9 cellular contexts compared by ENCODE assay signal in the genomic region with DNA sequence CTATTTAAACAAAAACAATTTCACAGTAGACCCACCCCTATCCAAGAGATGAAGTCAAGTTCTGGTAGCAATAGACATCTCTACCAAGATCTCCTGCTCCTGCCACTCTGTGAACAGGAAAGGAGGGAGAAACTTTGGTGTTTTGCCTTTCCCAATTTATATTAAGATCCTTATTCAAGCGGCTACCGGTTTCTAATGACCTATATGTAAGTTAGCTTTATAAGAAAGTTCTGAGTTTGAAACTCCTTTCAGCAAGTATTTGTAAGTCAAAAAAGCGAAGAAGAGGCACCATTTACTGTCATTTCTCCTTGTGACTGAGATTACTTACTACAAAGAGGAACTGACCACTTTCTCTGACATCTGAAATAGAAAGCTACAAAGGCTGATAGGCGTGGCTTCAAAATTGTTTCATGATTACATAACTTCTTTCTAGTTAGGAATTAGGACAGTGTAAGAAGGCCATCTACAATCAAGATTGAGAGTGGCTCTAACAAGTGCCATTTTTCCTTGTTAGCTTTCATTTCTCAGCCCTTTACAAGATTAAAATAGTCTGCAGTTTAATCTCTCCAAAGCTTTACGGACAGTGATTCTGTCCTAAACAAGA. TPM values are rescaled to one million over a fixed set of nuclear protein-coding genes. Genes with fewer than 3 reads are reported as not detected.
DNase-seq lines count a peak whose midpoint lies in the region; ATAC-seq and TF ChIP-seq lines count a peak whose summit lies in the region.
"Had no signal": no experiment of that assay in that cellular context is flagged by ENCODE, and none has a peak within 500 bp of the region (broad histone marks: within the 10 kb centered on the region; RNA-seq: fewer than 3 reads in every experiment).

Gene MNDA (plus strand): TSS at position 448 of the 604 bp plus-strand sequence. CDS start 10,803 bp downstream, outside the sequence.

- peak within 1 kb of the TSS; percentile 16 for H3K4me3 ChIP-seq in coronary artery
- H3K4me3 ChIP-seq in thyroid gland (replicated peaks in 1 of 3), result no peak within 1 kb of the TSS

- peak within 1 kb of the TSS; percentile 88 to 96 (median 94) for H3K27ac Mint-ChIP-seq in CD14-positive monocyte
- H3K27ac Mint-ChIP-seq in type B pancreatic cell, result no peak within 1 kb of the TSS

- no peaks in the 10 kb centered on the region for H3K4me1 ChIP-seq in thyroid gland

- H3K36me3 Mint-ChIP-seq in CD14-positive monocyte, result peaks cover 29 to 50% of the 10 kb centered on the region in 2 donors
- H3K36me3 Mint-ChIP-seq in type B pancreatic cell, result no peaks in the 10 kb centered on the region

- H3K9me3 ChIP-seq in thyroid gland, result no peaks in the 10 kb centered on the region

- no peaks in the 10 kb centered on the region for H3K27me3 ChIP-seq in thyroid gland

- DNase-seq in CD14-positive monocyte (ENCODE audit: low spot score) (no peak), coronary artery (ENCODE audit: low spot score) (no peak), SHP77 (lab: John Stamatoyannopoulos, UW) (no peak), COLO668 (lab: John Stamatoyannopoulos, UW; ENCODE audit: unreplicated experiment) (no peak), thyroid gland (no peak), type B pancreatic cell (ENCODE audit: extremely low spot score, unreplicated experiment) (no peak)

- ATAC-seq in GM19351 (IDR thresholded peaks at IDR 0.05; ENCODE audit: unreplicated experiment) (peak; percentile 86), HG03175 (IDR thresholded peaks at IDR 0.05; ENCODE audit: unreplicated experiment) (peak; percentile 96)

- H3K9me3 Mint-ChIP-seq in CD14-positive monocyte (peaks cover 15 to 27% (median 20%) of the 10 kb centered on the region in 7 donors), type B pancreatic cell (peaks cover 5% of the 10 kb centered on the region)

- H3K4me1 Mint-ChIP-seq in CD14-positive monocyte (peaks cover 21% of the 10 kb centered on the region), type B pancreatic cell (ENCODE audit: unreplicated experiment) (no peaks in the 10 kb centered on the region)

- no peaks in the 10 kb centered on the region for H3K36me3 ChIP-seq in thyroid gland

- no peak for TF ChIP-seq POLR2A in thyroid gland (IDR thresholded peaks at IDR 0.05)

- peak within 1 kb of the TSS; percentile 83 to 95 for H3K4me3 Mint-ChIP-seq in CD14-positive monocyte
- H3K4me3 Mint-ChIP-seq in type B pancreatic cell, result no peak within 1 kb of the TSS

- H3K27me3 Mint-ChIP-seq in CD14-positive monocyte (ENCODE audit: low read depth in 3 of 3), result no peaks in the 10 kb centered on the region
- no peaks in the 10 kb centered on the region for H3K27me3 Mint-ChIP-seq in type B pancreatic cell

- TF ChIP-seq CTCF in CD14-positive monocyte (IDR thresholded peaks at IDR 0.05), result no peak
- TF ChIP-seq CTCF in coronary artery (IDR thresholded peaks at IDR 0.05), result no peak
- TF ChIP-seq CTCF in thyroid gland (IDR thresholded peaks at IDR 0.05), result no peak
- no peak for TF ChIP-seq CTCF in type B pancreatic cell (conservative IDR thresholded peaks at IDR 0.05)

- 78 to 85% methylated on average over 5 of the region's 5 CpGs for WGBS in thyroid gland, 2 donors

- intact Hi-C loops in CD14-positive monocyte (cut with micrococcal nuclease) (loop anchor here in 1 of 2 donors (5.0 to 10.0 kb wide), 2 partner anchors 181 to 234 kb away; no protein-coding TSS in a partner anchor), thyroid gland (cut with DNase I) (no loop called here)

- H3K27ac ChIP-seq in coronary artery, result peak within 1 kb of the TSS in 1 of 2 donors; percentile 42
- no peak within 1 kb of the TSS for H3K27ac ChIP-seq in thyroid gland
- H3K27ac ChIP-seq: epithelial cell of prostate had no signal

RNA-seq across cellular contexts. Expression of gene MNDA, which starts in this region (rescaled TPM):
- polyA plus RNA-seq in CD14-positive monocyte, result 1,000 to 10,000 TPM; 1,418 to 1,917 TPM
- total RNA-seq in thyroid gland, result 1 to 10 TPM; 2.0 to 8.5 (median 2.6) TPM
- not detected in 2 replicates for total RNA-seq in type B pancreatic cell (ENCODE audit: low replicate concordance)
